ENCODE assay signal across 1 cellular context in genomic region chr16:87806246-87806607, GRCh38.
TF ChIP-seq lines count a peak whose summit lies in the region.

No MANE protein-coding gene starts in this region.

TF ChIP-seq in HEK293, 187 proteins besides CTCF, POLR2A, EP300 and RAD21 (continued from another document):
- TF ChIP-seq, protein P1, sequence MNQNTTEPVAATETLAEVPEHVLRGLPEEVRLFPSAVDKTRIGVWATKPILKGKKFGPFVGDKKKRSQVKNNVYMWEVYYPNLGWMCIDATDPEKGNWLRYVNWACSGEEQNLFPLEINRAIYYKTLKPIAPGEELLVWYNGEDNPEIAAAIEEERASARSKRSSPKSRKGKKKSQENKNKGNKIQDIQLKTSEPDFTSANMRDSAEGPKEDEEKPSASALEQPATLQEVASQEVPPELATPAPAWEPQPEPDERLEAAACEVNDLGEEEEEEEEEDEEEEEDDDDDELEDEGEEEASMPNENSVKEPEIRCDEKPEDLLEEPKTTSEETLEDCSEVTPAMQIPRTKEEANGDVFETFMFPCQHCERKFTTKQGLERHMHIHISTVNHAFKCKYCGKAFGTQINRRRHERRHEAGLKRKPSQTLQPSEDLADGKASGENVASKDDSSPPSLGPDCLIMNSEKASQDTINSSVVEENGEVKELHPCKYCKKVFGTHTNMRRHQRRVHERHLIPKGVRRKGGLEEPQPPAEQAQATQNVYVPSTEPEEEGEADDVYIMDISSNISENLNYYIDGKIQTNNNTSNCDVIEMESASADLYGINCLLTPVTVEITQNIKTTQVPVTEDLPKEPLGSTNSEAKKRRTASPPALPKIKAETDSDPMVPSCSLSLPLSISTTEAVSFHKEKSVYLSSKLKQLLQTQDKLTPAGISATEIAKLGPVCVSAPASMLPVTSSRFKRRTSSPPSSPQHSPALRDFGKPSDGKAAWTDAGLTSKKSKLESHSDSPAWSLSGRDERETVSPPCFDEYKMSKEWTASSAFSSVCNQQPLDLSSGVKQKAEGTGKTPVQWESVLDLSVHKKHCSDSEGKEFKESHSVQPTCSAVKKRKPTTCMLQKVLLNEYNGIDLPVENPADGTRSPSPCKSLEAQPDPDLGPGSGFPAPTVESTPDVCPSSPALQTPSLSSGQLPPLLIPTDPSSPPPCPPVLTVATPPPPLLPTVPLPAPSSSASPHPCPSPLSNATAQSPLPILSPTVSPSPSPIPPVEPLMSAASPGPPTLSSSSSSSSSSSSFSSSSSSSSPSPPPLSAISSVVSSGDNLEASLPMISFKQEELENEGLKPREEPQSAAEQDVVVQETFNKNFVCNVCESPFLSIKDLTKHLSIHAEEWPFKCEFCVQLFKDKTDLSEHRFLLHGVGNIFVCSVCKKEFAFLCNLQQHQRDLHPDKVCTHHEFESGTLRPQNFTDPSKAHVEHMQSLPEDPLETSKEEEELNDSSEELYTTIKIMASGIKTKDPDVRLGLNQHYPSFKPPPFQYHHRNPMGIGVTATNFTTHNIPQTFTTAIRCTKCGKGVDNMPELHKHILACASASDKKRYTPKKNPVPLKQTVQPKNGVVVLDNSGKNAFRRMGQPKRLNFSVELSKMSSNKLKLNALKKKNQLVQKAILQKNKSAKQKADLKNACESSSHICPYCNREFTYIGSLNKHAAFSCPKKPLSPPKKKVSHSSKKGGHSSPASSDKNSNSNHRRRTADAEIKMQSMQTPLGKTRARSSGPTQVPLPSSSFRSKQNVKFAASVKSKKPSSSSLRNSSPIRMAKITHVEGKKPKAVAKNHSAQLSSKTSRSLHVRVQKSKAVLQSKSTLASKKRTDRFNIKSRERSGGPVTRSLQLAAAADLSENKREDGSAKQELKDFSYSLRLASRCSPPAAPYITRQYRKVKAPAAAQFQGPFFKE (tag by site-specific recombination; IDR thresholded peaks at IDR 0.05; ENCODE audit: borderline replicate concordance) = no peak
- TF ChIP-seq ZNF555 (tag by site-specific recombination; conservative IDR thresholded peaks at IDR 0.05) = no peak
- TF ChIP-seq, protein P2, sequence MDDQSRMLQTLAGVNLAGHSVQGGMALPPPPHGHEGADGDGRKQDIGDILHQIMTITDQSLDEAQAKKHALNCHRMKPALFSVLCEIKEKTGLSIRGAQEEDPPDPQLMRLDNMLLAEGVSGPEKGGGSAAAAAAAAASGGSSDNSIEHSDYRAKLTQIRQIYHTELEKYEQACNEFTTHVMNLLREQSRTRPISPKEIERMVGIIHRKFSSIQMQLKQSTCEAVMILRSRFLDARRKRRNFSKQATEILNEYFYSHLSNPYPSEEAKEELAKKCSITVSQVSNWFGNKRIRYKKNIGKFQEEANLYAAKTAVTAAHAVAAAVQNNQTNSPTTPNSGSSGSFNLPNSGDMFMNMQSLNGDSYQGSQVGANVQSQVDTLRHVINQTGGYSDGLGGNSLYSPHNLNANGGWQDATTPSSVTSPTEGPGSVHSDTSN (CRISPR knock-in tag; IDR thresholded peaks at IDR 0.05) = no peak
